15 cellular contexts compared by ENCODE assay signal in the genomic region with DNA sequence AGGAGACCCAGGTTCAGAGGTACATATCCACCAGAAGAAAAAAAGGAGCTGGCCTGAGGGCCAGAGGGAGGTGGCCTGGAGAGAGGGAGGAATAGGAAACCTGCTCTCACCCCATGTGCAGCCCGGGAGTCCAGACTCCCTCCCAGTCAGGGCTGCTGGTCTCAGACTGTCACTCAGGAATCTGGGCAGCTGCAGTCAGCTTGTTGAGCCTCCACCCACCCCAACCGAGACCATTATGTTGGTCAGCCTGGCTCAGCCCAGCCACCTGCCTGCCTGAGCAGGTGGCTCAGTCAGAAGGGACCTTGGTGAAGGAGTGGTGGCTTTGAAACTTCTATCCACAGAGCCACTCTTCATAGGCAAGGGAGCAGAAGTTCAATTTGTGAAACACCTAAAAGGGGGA. TPM values are rescaled to one million over a fixed set of nuclear protein-coding genes. Genes with fewer than 3 reads are reported as not detected.
DNase-seq lines count a peak whose midpoint lies in the region; ATAC-seq and TF ChIP-seq lines count a peak whose summit lies in the region.
"Had no signal": no experiment of that assay in that cellular context is flagged by ENCODE, and none has a peak within 500 bp of the region (broad histone marks: within the 10 kb centered on the region; RNA-seq: fewer than 3 reads in every experiment).

No MANE protein-coding gene starts in this region.

- H2BK120ac ChIP-seq in mesenchymal stem cell (ENCODE audit: low read depth, low read length) = no peak overlapping the region

- H2AFZ ChIP-seq in mesenchymal stem cell (ENCODE audit: low read depth, low read length) = no peak overlapping the region

- TF ChIP-seq CTCF in natural killer cell (IDR thresholded peaks at IDR 0.05) (no peak), nephron progenitor cell (IDR thresholded peaks at IDR 0.05) (no peak)

- H3K27ac ChIP-seq in SJCRH30 (no peak overlapping the region), mesenchymal stem cell (ENCODE audit: low read length, poor library complexity, severe bottlenecking) (no peak overlapping the region)
- H3K27ac ChIP-seq: right atrium auricular region, VCaP had no signal

- ATAC-seq in natural killer cell = no peak
- ATAC-seq: activated naive CD8-positive, alpha-beta T cell treated with anti-CD3 and anti-CD28 coated beads, Interleukin-2, amount 50 U/mL, for 24 hours; stimulated activated naive B cell treated with anti-CD40 and anti-IgM and Interleukin-4, amounts not matched to agents 10 μg/mL and 1 μg/mL and 100 μg/mL, for 72 hours had no signal

- no peaks in the 10 kb centered on the region for H3K79me1 ChIP-seq in mesenchymal stem cell (replicated peaks; ENCODE audit: low read length, poor library complexity, severe bottlenecking)

- no peak overlapping the region for H3K27ac Mint-ChIP-seq in natural killer cell
- H3K27ac Mint-ChIP-seq in nephron progenitor cell = no peak overlapping the region
- H3K27ac Mint-ChIP-seq: activated naive CD8-positive, alpha-beta T cell treated with anti-CD3 and anti-CD28 coated beads, Interleukin-2, amount 50 U/mL, for 24 hours; stimulated activated naive B cell treated with anti-CD40 and anti-IgM and Interleukin-4, amounts not matched to agents 10 μg/mL and 1 μg/mL and 100 μg/mL, for 72 hours had no signal

- intact Hi-C loops in natural killer cell (cut with micrococcal nuclease) = no loop called here

- H3K27me3 ChIP-seq in SJCRH30 (no peaks in the 10 kb centered on the region), mesenchymal stem cell (ENCODE audit: control insufficient read depth in 1 of 2, insufficient read depth in 1 of 2, low read length in 2 of 2) (no peaks in the 10 kb centered on the region)
- H3K27me3 ChIP-seq: right atrium auricular region had no signal

- DNase-seq in COLO668 (lab: John Stamatoyannopoulos, UW; ENCODE audit: unreplicated experiment) (peak; percentile 86), NCI-H146 (lab: John Stamatoyannopoulos, UW) (peak; percentile 97), SJCRH30 (peak; percentile 68 to 76), mesenchymal stem cell (no peak), natural killer cell (no peak), T-helper 2 cell (no peak), kidney glomerular epithelial cell (lab: John Stamatoyannopoulos, UW) (no peak), nephron progenitor cell (no peak)
- DNase-seq: activated naive CD8-positive, alpha-beta T cell treated with anti-CD3 and anti-CD28 coated beads, Interleukin-2, amount 50 U/mL, for 24 hours; KG1; NCI-H2171; stimulated activated CD4-positive, alpha-beta T cell treated with anti-CD3 and anti-CD28 coated beads, Interleukin-4, amount 100 ng/mL, for 24 hours; stimulated activated naive B cell treated with anti-CD40 and anti-IgM and Interleukin-4, amounts not matched to agents 10 μg/mL and 1 μg/mL and 100 μg/mL, for 72 hours had no signal

- no peaks in the 10 kb centered on the region for H3K36me3 ChIP-seq in SJCRH30
- H3K36me3 ChIP-seq in mesenchymal stem cell (ENCODE audit: control insufficient read depth in 1 of 2, insufficient read depth in 2 of 2, low read depth in 1 of 2, low read length in 2 of 2) = no peaks in the 10 kb centered on the region
- H3K36me3 ChIP-seq: right atrium auricular region had no signal

- H4K8ac ChIP-seq in mesenchymal stem cell (ENCODE audit: low read length) = no peak overlapping the region

- H2AK5ac ChIP-seq in mesenchymal stem cell (ENCODE audit: low read length, severe bottlenecking) = peak overlapping the region; percentile 24

- no peak overlapping the region for H3K9ac ChIP-seq in mesenchymal stem cell (ENCODE audit: low read length)

- no peak overlapping the region for H3K23ac ChIP-seq in mesenchymal stem cell (ENCODE audit: low read length in 2 of 2)

- H3K4me1 Mint-ChIP-seq in natural killer cell (no peaks in the 10 kb centered on the region), nephron progenitor cell (peaks cover 32% of the 10 kb centered on the region)

- H3K4me2 ChIP-seq in mesenchymal stem cell (ENCODE audit: low read length, poor library complexity, severe bottlenecking) = no peak overlapping the region

- H3K27me3 Mint-ChIP-seq in natural killer cell (ENCODE audit: low read depth in 2 of 2) = peaks cover 0 to 13% of the 10 kb centered on the region in 2 donors
- H3K27me3 Mint-ChIP-seq in nephron progenitor cell (ENCODE audit: low read depth, poor library complexity) = peaks cover 28% of the 10 kb centered on the region
- H3K27me3 Mint-ChIP-seq: activated naive CD8-positive, alpha-beta T cell treated with anti-CD3 and anti-CD28 coated beads, Interleukin-2, amount 50 U/mL, for 24 hours had no signal

- H2BK15ac ChIP-seq in mesenchymal stem cell (ENCODE audit: low read depth, poor library complexity, severe bottlenecking) = no peak overlapping the region

- WGBS in mesenchymal stem cell = 20% methylated on average over 1 of the region's 2 CpGs

- H3K14ac ChIP-seq in mesenchymal stem cell (ENCODE audit: low read length in 2 of 2) = no peak overlapping the region

- H3K4me3 Mint-ChIP-seq in natural killer cell (no peak overlapping the region), nephron progenitor cell (no peak overlapping the region)
- H3K4me3 Mint-ChIP-seq: activated naive CD8-positive, alpha-beta T cell treated with anti-CD3 and anti-CD28 coated beads, Interleukin-2, amount 50 U/mL, for 24 hours; stimulated activated naive B cell treated with anti-CD40 and anti-IgM and Interleukin-4, amounts not matched to agents 10 μg/mL and 1 μg/mL and 100 μg/mL, for 72 hours had no signal

- no peak overlapping the region for H4K91ac ChIP-seq in mesenchymal stem cell (ENCODE audit: low read length)

- H3K4me1 ChIP-seq in SJCRH30 (peaks cover 3% of the 10 kb centered on the region; the same call in 1 of the 2 replicates), mesenchymal stem cell (ENCODE audit: control insufficient read depth, insufficient read depth, low read depth, low read length) (peaks cover 31% of the 10 kb centered on the region)

- H3K9me3 Mint-ChIP-seq in natural killer cell (no peaks in the 10 kb centered on the region), nephron progenitor cell (no peaks in the 10 kb centered on the region)
- H3K9me3 Mint-ChIP-seq: activated naive CD8-positive, alpha-beta T cell treated with anti-CD3 and anti-CD28 coated beads, Interleukin-2, amount 50 U/mL, for 24 hours; stimulated activated naive B cell treated with anti-CD40 and anti-IgM and Interleukin-4, amounts not matched to agents 10 μg/mL and 1 μg/mL and 100 μg/mL, for 72 hours had no signal

- no peak overlapping the region for H3K4me3 ChIP-seq in SJCRH30
- no peak overlapping the region for H3K4me3 ChIP-seq in mesenchymal stem cell (ENCODE audit: insufficient read depth in 1 of 2, low read depth in 1 of 2, low read length in 2 of 2)
- H3K4me3 ChIP-seq: right atrium auricular region had no signal

- H2BK12ac ChIP-seq in mesenchymal stem cell (ENCODE audit: low read length in 2 of 2) = no peak overlapping the region

- H3K9me3 ChIP-seq in SJCRH30 (replicated peaks) (no peaks in the 10 kb centered on the region), mesenchymal stem cell (ENCODE audit: control insufficient read depth, low read length) (no peaks in the 10 kb centered on the region)
- H3K9me3 ChIP-seq: right atrium auricular region had no signal

- no peak overlapping the region for H3K18ac ChIP-seq in mesenchymal stem cell (ENCODE audit: low read depth in 1 of 2, low read length in 2 of 2)

- H2BK5ac ChIP-seq in mesenchymal stem cell (ENCODE audit: low read depth, low read length, poor library complexity, severe bottlenecking) = no peak overlapping the region

- no peak overlapping the region for H3K4ac ChIP-seq in mesenchymal stem cell (ENCODE audit: low read depth in 1 of 2, low read length in 2 of 2)

- H3K36me3 Mint-ChIP-seq in natural killer cell (no peaks in the 10 kb centered on the region), nephron progenitor cell (ENCODE audit: low read depth) (no peaks in the 10 kb centered on the region)
- H3K36me3 Mint-ChIP-seq: stimulated activated naive B cell treated with anti-CD40 and anti-IgM and Interleukin-4, amounts not matched to agents 10 μg/mL and 1 μg/mL and 100 μg/mL, for 72 hours had no signal

RNA-seq across cellular contexts. Expression of gene EPB41L1, which starts 53.3 kb away (rescaled TPM):
- total RNA-seq in SJCRH30 (2014; rRNA removed; shearing (Covaris generic)) = 6.7 and 8.0 TPM in 2 replicates
- 32.1 TPM for polyA plus RNA-seq in mesenchymal stem cell (2013, experiment 1 of 2)
- polyA plus RNA-seq in mesenchymal stem cell (2013, experiment 2 of 2) = 33.0 TPM
- total RNA-seq in natural killer cell = under 1 TPM in 2 of 3 donors, not detected in 1; 0.21 to 0.29 TPM

Comparison
In these comparisons a context has a peak if more than half of its experiments do, and no peak if none do; other contexts are left out.
1. DNase-seq: peak in COLO668 (single experiment), NCI-H146 (single experiment) and SJCRH30 (2 of 2); none in mesenchymal stem cell (single experiment), natural killer cell (single experiment), T-helper 2 cell (0 of 5), kidney glomerular epithelial cell (single experiment) and nephron progenitor cell (single experiment).